9 cellular contexts compared by ENCODE assay signal in the genomic region with DNA sequence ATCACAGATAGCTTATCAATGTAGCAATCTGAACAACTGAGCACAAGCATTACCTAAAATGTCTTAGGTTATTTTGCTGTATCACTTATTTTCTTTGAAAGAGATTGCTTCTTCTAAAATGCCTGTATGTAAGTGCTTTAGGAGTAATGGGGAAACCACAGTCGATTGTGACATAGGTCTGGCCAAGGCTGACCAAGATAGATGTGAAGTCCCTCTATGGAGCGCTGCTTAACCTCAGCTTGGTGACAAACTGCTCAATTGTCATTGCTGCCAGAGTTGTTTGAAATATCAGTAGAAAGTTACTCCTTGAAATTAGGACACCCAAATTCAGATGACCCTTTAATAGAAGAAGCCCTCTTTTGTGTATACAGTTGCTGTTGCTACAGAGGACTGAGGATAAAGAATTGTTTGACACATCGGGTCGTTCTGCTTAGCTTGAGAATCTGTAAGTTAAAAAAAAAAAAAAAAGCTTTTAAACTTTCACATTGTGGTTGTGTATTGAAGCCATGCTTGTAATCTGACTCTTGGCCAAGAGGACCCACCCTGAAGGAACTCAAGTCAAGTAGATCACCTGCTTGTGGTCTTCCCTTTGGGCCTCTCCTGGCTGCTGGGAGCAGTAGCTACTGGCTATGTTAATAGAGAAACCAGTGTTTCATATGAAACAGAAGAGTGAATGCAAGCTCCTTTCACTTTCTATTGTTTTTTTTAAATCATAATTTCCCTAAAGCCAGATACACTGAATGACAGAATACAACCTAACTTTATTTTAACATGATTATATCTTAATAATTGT.
DNase-seq lines count a peak whose midpoint lies in the region; ATAC-seq, FAIRE-seq and TF ChIP-seq lines count a peak whose summit lies in the region.
"Had no signal": no experiment of that assay in that cellular context is flagged by ENCODE, and none has a peak within 500 bp of the region (broad histone marks: within the 10 kb centered on the region; RNA-seq: fewer than 3 reads in every experiment).

No MANE protein-coding gene starts in this region.

- FAIRE-seq in RCC 7860 (lab: Jason Lieb, UNC), result no peak
- FAIRE-seq: islet of Langerhans had no signal

- ATAC-seq in GM19023 (IDR thresholded peaks at IDR 0.05; ENCODE audit: unreplicated experiment) (peak; percentile 94), HG02623 (IDR thresholded peaks at IDR 0.05; ENCODE audit: unreplicated experiment) (peak; percentile 96), HG03460 (IDR thresholded peaks at IDR 0.05; ENCODE audit: unreplicated experiment) (peak; percentile 98)
- no peak for ATAC-seq in activated CD4-positive, CD25-positive, alpha-beta regulatory T cell treated with anti-CD3 and anti-CD28 coated beads, Interleukin-2, amount 50 U/mL, for 24 hours

- H3K9me3 ChIP-seq in transverse colon, result no peaks in the 10 kb centered on the region

- no peak for TF ChIP-seq POLR2A in transverse colon (IDR thresholded peaks at IDR 0.05)

- 44 to 60% methylated on average over 4 of the region's 4 CpGs for WGBS in transverse colon (ENCODE audit: low coverage in 1 of 2), 2 donors

- TF ChIP-seq CTCF in transverse colon (IDR thresholded peaks at IDR 0.05), result no peak

- intact Hi-C loops in transverse colon (cut with DNase I; ENCODE audit: low total_unique reads), result no loop called here

- no peak for TF ChIP-seq EP300 in transverse colon (IDR thresholded peaks at IDR 0.05; ENCODE audit: low read depth)

- no peaks in the 10 kb centered on the region for H3K27me3 ChIP-seq in transverse colon

- H3K27ac ChIP-seq in transverse colon, result no peak overlapping the region

- no peak overlapping the region for H3K4me3 ChIP-seq in transverse colon

- DNase-seq in AML-193 (lab: John Stamatoyannopoulos, UW), result peak; percentile 68 to 80
- no peak for DNase-seq in mucosa of gallbladder (ENCODE audit: low spot score)
- no peak for DNase-seq in RCC 7860 (ENCODE audit: low spot score)
- DNase-seq in transverse colon, result no peak

- in situ Hi-C loops in transverse colon (cut with MboI; ENCODE audit: low pct_ligation_motif_present in 1 of 4, low pct_unique_long_range_greater_than_20kb in 1 of 4, low sequenced_read_pairs in 3 of 4), result no loop called here

- no peaks in the 10 kb centered on the region for H3K36me3 ChIP-seq in transverse colon

- H3K4me1 ChIP-seq in transverse colon, result no peaks in the 10 kb centered on the region

Comparison
In these comparisons a context has a peak if more than half of its experiments do, and no peak if none do; other contexts are left out.
1. DNase-seq: peak in AML-193 (2 of 2); none in mucosa of gallbladder (single experiment), RCC 7860 (single experiment) and transverse colon (single experiment).
2. ATAC-seq: peak in GM19023 (single experiment), HG02623 (single experiment) and HG03460 (single experiment); none in activated CD4-positive, CD25-positive, alpha-beta regulatory T cell treated with anti-CD3 and anti-CD28 coated beads, Interleukin-2, amount 50 U/mL, for 24 hours (0 of 2).